Comparison of ENCODE assay signal across 24 cellular contexts in genomic region chr4:52069566-52069965, GRCh38. TPM values are rescaled to one million over a fixed set of nuclear protein-coding genes. Genes with fewer than 3 reads are reported as not detected.
DNase-seq lines count a peak whose midpoint lies in the region; ATAC-seq and TF ChIP-seq lines count a peak whose summit lies in the region.
"Had no signal": no experiment of that assay in that cellular context is flagged by ENCODE, and none has a peak within 500 bp of the region (broad histone marks: within the 10 kb centered on the region; RNA-seq: fewer than 3 reads in every experiment).

No MANE protein-coding gene starts in this region.

- H3K27me3 Mint-ChIP-seq in immature natural killer cell (ENCODE audit: low read depth in 3 of 3), result peaks cover 1 to 3% (median 2%) of the 10 kb centered on the region in 3 donors

- TF ChIP-seq CTCF in osteoblast (IDR thresholded peaks at IDR 0.05; ENCODE audit: extremely low read depth, low read depth, low read length) (no peak), body of pancreas (IDR thresholded peaks at IDR 0.05) (no peak)

- intact Hi-C loops in body of pancreas (cut with DNase I), result no loop called here

- no peak for TF ChIP-seq POLR2A in body of pancreas (IDR thresholded peaks at IDR 0.05)

- no peaks in the 10 kb centered on the region for H3K36me3 ChIP-seq in adipocyte (ENCODE audit: control insufficient read depth, insufficient read depth, low read length, severe bottlenecking)
- no peaks in the 10 kb centered on the region for H3K36me3 ChIP-seq in osteoblast (ENCODE audit: insufficient read depth, low read length)
- no peaks in the 10 kb centered on the region for H3K36me3 ChIP-seq in body of pancreas (replicated peaks in 1 of 2; ENCODE audit: insufficient read depth in 1 of 2, low read depth in 2 of 2)
- H3K36me3 ChIP-seq: BLaER1 had no signal

- H3K27me3 ChIP-seq in adipocyte (replicated peaks; ENCODE audit: control insufficient read depth, insufficient read depth, low read length) (no peaks in the 10 kb centered on the region), osteoblast (ENCODE audit: insufficient read depth, low read length) (no peaks in the 10 kb centered on the region), body of pancreas (no peaks in the 10 kb centered on the region)
- H3K27me3 ChIP-seq: BLaER1 had no signal

- H3K4me3 ChIP-seq in adipocyte (ENCODE audit: low read length), result no peak overlapping the region
- H3K4me3 ChIP-seq in osteoblast (ENCODE audit: insufficient read depth, low read length), result no peak overlapping the region
- H3K4me3 ChIP-seq in body of pancreas, result no peak overlapping the region
- H3K4me3 ChIP-seq: BLaER1, GM12878, GM23338 had no signal

- ATAC-seq in body of pancreas, result no peak
- ATAC-seq in GM19455 (IDR thresholded peaks at IDR 0.05; ENCODE audit: unreplicated experiment), result no peak
- ATAC-seq: CD8-positive, alpha-beta T cell; GM12878; GM23338 had no signal

- H3K9ac ChIP-seq in adipocyte (ENCODE audit: low read length), result no peak overlapping the region
- H3K9ac ChIP-seq: BLaER1 had no signal

- H3K36me3 Mint-ChIP-seq in immature natural killer cell, result peaks cover 0 to 4% (median 0%) of the 10 kb centered on the region in 3 donors
- H3K36me3 Mint-ChIP-seq: CD4-positive, CD25-positive, alpha-beta regulatory T cell; CD8-positive, alpha-beta T cell had no signal

- H3K4me1 ChIP-seq in adipocyte (ENCODE audit: control insufficient read depth, insufficient read depth, low read length), result no peaks in the 10 kb centered on the region
- H3K4me1 ChIP-seq in osteoblast (ENCODE audit: insufficient read depth, low read length), result no peaks in the 10 kb centered on the region
- no peaks in the 10 kb centered on the region for H3K4me1 ChIP-seq in body of pancreas
- H3K4me1 ChIP-seq: BLaER1 had no signal

- no peaks in the 10 kb centered on the region for H3K79me2 ChIP-seq in osteoblast (ENCODE audit: insufficient read depth, low read length)

- H3K27ac Mint-ChIP-seq in immature natural killer cell, result no peak overlapping the region
- H3K27ac Mint-ChIP-seq: B cell; CD4-positive, CD25-positive, alpha-beta regulatory T cell; CD8-positive, alpha-beta T cell; GM23338; H9; HFFc6 had no signal

- no peaks in the 10 kb centered on the region for H3K4me1 Mint-ChIP-seq in immature natural killer cell
- H3K4me1 Mint-ChIP-seq: B cell; CD4-positive, CD25-positive, alpha-beta regulatory T cell had no signal

- no peak overlapping the region for H3K4me2 ChIP-seq in osteoblast (ENCODE audit: insufficient read depth, low read length)
- H3K4me2 ChIP-seq: BLaER1, GM23338 had no signal

- whole genome bisulfite sequencing in body of pancreas, 2 donors, result 28 to 36% methylated on average over 1 of the region's 1 CpG

- peaks cover 0 to 13% (median 3%) of the 10 kb centered on the region in 6 donors for H3K9me3 Mint-ChIP-seq in immature natural killer cell
- H3K9me3 Mint-ChIP-seq: CD8-positive, alpha-beta T cell; GM23338; H9; HFFc6 had no signal

- DNase-seq in SK-N-DZ (ENCODE audit: low spot score) (peak; percentile 24), adipocyte (ENCODE audit: low read depth) (peak; percentile 67), fibroblast of peridontal ligament (ENCODE audit: extremely low read depth) (peak; percentile 90), osteoblast (ENCODE audit: insufficient read length, low spot score, missing footprints) (peak; percentile 57), cerebellar nuclear complex (lab: John Stamatoyannopoulos, UW) (no peak), body of pancreas (no peak), immature natural killer cell (no peak)
- DNase-seq: CD4-positive, CD25-positive, alpha-beta regulatory T cell; CD8-positive, alpha-beta T cell; DMS 273 treated with DMSO at 0.1 percent for 48 hours; DMS79; EL; GDM1; H9; HFFc6 had no signal

- H3K4me3 Mint-ChIP-seq in immature natural killer cell, result no peak overlapping the region
- H3K4me3 Mint-ChIP-seq: B cell; CD4-positive, CD25-positive, alpha-beta regulatory T cell; CD8-positive, alpha-beta T cell; GM23338; H9; HFFc6 had no signal

- H3K9me3 ChIP-seq in adipocyte (ENCODE audit: control insufficient read depth, low read length) (no peaks in the 10 kb centered on the region), osteoblast (ENCODE audit: low read depth, low read length) (no peaks in the 10 kb centered on the region), body of pancreas (no peaks in the 10 kb centered on the region)
- H3K9me3 ChIP-seq: BLaER1 had no signal

- H2AFZ ChIP-seq in osteoblast (ENCODE audit: low read length), result no peak overlapping the region
- H2AFZ ChIP-seq: GM23338 had no signal

- H3K27ac ChIP-seq in osteoblast (ENCODE audit: low read depth, low read length) (no peak overlapping the region), body of pancreas (no peak overlapping the region)
- H3K27ac ChIP-seq: BLaER1, C4-2B had no signal

- no peaks in the 10 kb centered on the region for H4K20me1 ChIP-seq in osteoblast (ENCODE audit: insufficient read depth, low read length)
- H4K20me1 ChIP-seq: BLaER1 had no signal

RNA-seq across cellular contexts. Expression of gene SPATA18, which starts 18.5 kb away (rescaled TPM):
- polyA plus RNA-seq in SK-N-DZ (2014; cell fraction: cytosol; rRNA removed), result 2.0 and 2.6 TPM in 2 replicates
- 2.4 and 3.3 TPM in 2 replicates for polyA plus RNA-seq in SK-N-DZ (2014; cell fraction: nucleus; rRNA removed)
- total RNA-seq in osteoblast, result 30.8 and 41.3 TPM in 2 replicates
- total RNA-seq in body of pancreas, result 1 to 10 TPM; 4.0 to 8.0 TPM
- not detected for polyA plus RNA-seq in immature natural killer cell
- total RNA-seq: A172; CD4-positive, CD25-positive, alpha-beta regulatory T cell; CD8-positive, alpha-beta T cell; H4 had no signal
- polyA plus RNA-seq: CD4-positive, CD25-positive, alpha-beta regulatory T cell had no signal

RNA-seq across cellular contexts. Expression of gene SGCB, which starts 31.5 kb away (rescaled TPM):
- polyA plus RNA-seq in SK-N-DZ (2014; cell fraction: cytosol; rRNA removed), result 17.0 and 18.2 TPM in 2 replicates
- 8.7 and 9.5 TPM in 2 replicates for polyA plus RNA-seq in SK-N-DZ (2014; cell fraction: nucleus; rRNA removed)
- total RNA-seq in osteoblast (27.9 and 31.2 TPM in 2 replicates), body of pancreas (1 to 10 TPM; 5.3 to 9.3 TPM)
- polyA plus RNA-seq in immature natural killer cell, result 1 to 10 TPM in 1 of 3 donors, under 1 TPM in 2; 0.31 to 1.4 (median 0.48) TPM

RNA-seq across cellular contexts. Expression of gene LRRC66, which starts 49.4 kb away (rescaled TPM):
- polyA plus RNA-seq in SK-N-DZ (2014; cell fraction: cytosol; rRNA removed), result not detected in 2 replicates
- 0.27 TPM in 1 of 2 replicates, not detected in the other for polyA plus RNA-seq in SK-N-DZ (2014; cell fraction: nucleus; rRNA removed)
- total RNA-seq in osteoblast (0.36 and 0.88 TPM in 2 replicates), body of pancreas (under 1 TPM; 0.33 to 0.78 TPM)
- polyA plus RNA-seq in immature natural killer cell, result not detected
- total RNA-seq: A172; A673; CD8-positive, alpha-beta T cell; H9 had no signal
- polyA plus RNA-seq: CD4-positive, CD25-positive, alpha-beta regulatory T cell; GM23338 had no signal

Comparison
In these comparisons a context has a peak if more than half of its experiments do, and no peak if none do; other contexts are left out.
1. DNase-seq: peak in SK-N-DZ (single experiment), adipocyte (single experiment), fibroblast of peridontal ligament (single experiment) and osteoblast (single experiment); none in cerebellar nuclear complex (0 of 2), body of pancreas (0 of 4) and immature natural killer cell (0 of 3).